24 cellular contexts compared by ENCODE assay signal in the genomic region with DNA sequence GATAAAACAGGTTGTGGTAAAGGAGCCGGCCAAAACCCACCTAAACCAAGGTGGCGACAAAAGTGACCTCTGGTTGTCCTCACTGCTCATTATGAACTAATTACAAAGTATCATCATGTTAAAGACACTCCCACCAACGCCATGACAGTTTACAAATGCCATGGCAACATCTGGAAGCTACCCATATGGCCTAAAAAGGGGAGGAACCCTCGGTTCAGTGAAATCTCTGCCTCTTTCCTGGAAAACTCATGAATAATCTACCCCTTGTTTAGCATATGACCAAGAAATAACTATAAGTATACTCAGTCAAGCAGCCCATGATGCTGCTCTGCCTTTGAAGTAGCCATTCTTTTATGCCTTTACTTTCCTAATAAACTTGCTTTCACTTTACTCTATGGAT.
"Had no signal": no experiment of that assay in that cellular context is flagged by ENCODE, and none has a peak within 500 bp of the region (broad histone marks: within the 10 kb centered on the region; RNA-seq: fewer than 3 reads in every experiment).

No MANE protein-coding gene starts in this region.

- H3K4me3 Mint-ChIP-seq: activated CD4-positive, alpha-beta memory T cell treated with anti-CD3 and anti-CD28 coated beads for 36 hours; activated CD4-positive, alpha-beta T cell treated with anti-CD3 and anti-CD28 coated beads for 36 hours; activated CD4-positive, alpha-beta T cell treated with anti-CD3 and anti-CD28 coated beads, Interleukin-2, amount 10 ng/mL, durations not matched to agents 24 days and 14 days; activated naive CD4-positive, alpha-beta T cell treated with anti-CD3 and anti-CD28 coated beads for 36 hours; activated naive CD4-positive, alpha-beta T cell treated with anti-CD3 and anti-CD28 coated beads, Interleukin-2, amount 50 U/mL, for 24 hours; activated naive CD8-positive, alpha-beta T cell treated with anti-CD3 and anti-CD28 coated beads for 36 hours; activated naive CD8-positive, alpha-beta T cell treated with anti-CD3 and anti-CD28 coated beads, Interleukin-2, amount 50 U/mL, for 24 hours; activated T-cell treated with anti-CD3 and anti-CD28 coated beads, Interleukin-2, amount 50 U/mL, for 4 hours had no signal

- H3K4me3 ChIP-seq: adrenal gland, body of pancreas had no signal

- H3K27me3 Mint-ChIP-seq: activated CD4-positive, alpha-beta memory T cell treated with anti-CD3 and anti-CD28 coated beads for 36 hours; activated CD4-positive, alpha-beta T cell treated with anti-CD3 and anti-CD28 coated beads for 36 hours; activated naive CD4-positive, alpha-beta T cell treated with anti-CD3 and anti-CD28 coated beads, Interleukin-2, amount 50 U/mL, for 24 hours; activated naive CD8-positive, alpha-beta T cell treated with anti-CD3 and anti-CD28 coated beads for 36 hours had no signal

- H3K4me1 Mint-ChIP-seq: activated CD4-positive, alpha-beta T cell treated with anti-CD3 and anti-CD28 coated beads for 36 hours; activated CD4-positive, alpha-beta T cell treated with anti-CD3 and anti-CD28 coated beads, Interleukin-2, amount 10 ng/mL, durations not matched to agents 24 days and 14 days; activated naive CD4-positive, alpha-beta T cell treated with anti-CD3 and anti-CD28 coated beads, Interleukin-2, amount 50 U/mL, for 24 hours had no signal

- DNase-seq: activated CD4-positive, alpha-beta memory T cell treated with anti-CD3 and anti-CD28 coated beads for 36 hours; activated CD4-positive, alpha-beta T cell treated with anti-CD3 and anti-CD28 coated beads for 36 hours; activated CD4-positive, alpha-beta T cell treated with anti-CD3 and anti-CD28 coated beads, Interleukin-2, amount 10 ng/mL, durations not matched to agents 24 days and 14 days; activated CD4-positive, CD25-positive, alpha-beta regulatory T cell; activated CD4-positive, CD25-positive, alpha-beta regulatory T cell treated with anti-CD3 and anti-CD28 coated beads, Interleukin-2, amount 50 U/mL, for 72 hours; activated CD8-positive, alpha-beta memory T cell treated with anti-CD3 and anti-CD28 coated beads for 24 hours; activated effector memory CD4-positive, alpha-beta T cell treated with anti-CD3 and anti-CD28 coated beads, Interleukin-2, amount 50 U/mL, for 16 hours; activated naive CD4-positive, alpha-beta T cell treated with anti-CD3 and anti-CD28 coated beads for 36 hours; activated naive CD8-positive, alpha-beta T cell treated with anti-CD3 and anti-CD28 coated beads for 36 hours; activated naive CD8-positive, alpha-beta T cell treated with anti-CD3 and anti-CD28 coated beads, Interleukin-2, amount 50 U/mL, for 24 hours; activated T-cell treated with anti-CD3 and anti-CD28 coated beads, Interleukin-2, amount 50 U/mL, for 4 hours; adrenal gland; amygdala; aorta; body of pancreas; caudate nucleus; cortex of kidney; dermis blood vessel endothelial cell; effector CD8-positive, alpha-beta T cell; foreskin fibroblast; T-helper 2 cell had no signal

- H3K9me3 ChIP-seq: adrenal gland, body of pancreas had no signal

- H3K36me3 Mint-ChIP-seq: activated CD4-positive, alpha-beta memory T cell treated with anti-CD3 and anti-CD28 coated beads for 36 hours; activated naive CD4-positive, alpha-beta T cell treated with anti-CD3 and anti-CD28 coated beads, Interleukin-2, amount 50 U/mL, for 24 hours; activated naive CD8-positive, alpha-beta T cell treated with anti-CD3 and anti-CD28 coated beads for 36 hours had no signal

- H3K27me3 ChIP-seq: adrenal gland, body of pancreas had no signal

- H3K4me1 ChIP-seq: adrenal gland, body of pancreas had no signal

- H3K36me3 ChIP-seq: adrenal gland had no signal

- H3K9me3 Mint-ChIP-seq: activated CD4-positive, alpha-beta memory T cell treated with anti-CD3 and anti-CD28 coated beads for 36 hours; activated CD4-positive, alpha-beta T cell treated with anti-CD3 and anti-CD28 coated beads, Interleukin-2, amount 10 ng/mL, durations not matched to agents 24 days and 14 days; activated naive CD4-positive, alpha-beta T cell treated with anti-CD3 and anti-CD28 coated beads for 36 hours; activated naive CD4-positive, alpha-beta T cell treated with anti-CD3 and anti-CD28 coated beads, Interleukin-2, amount 50 U/mL, for 24 hours; activated naive CD8-positive, alpha-beta T cell treated with anti-CD3 and anti-CD28 coated beads for 36 hours; activated naive CD8-positive, alpha-beta T cell treated with anti-CD3 and anti-CD28 coated beads, Interleukin-2, amount 50 U/mL, for 24 hours; activated T-cell treated with anti-CD3 and anti-CD28 coated beads, Interleukin-2, amount 50 U/mL, for 4 hours; activated T-helper 2 cell treated with anti-CD3 and anti-CD28 coated beads, Interferon-gamma antibody, Interleukin-2, Interleukin-4, amounts not matched to agents 10 μg/mL and 5 μg/mL and 100 μg/mL, durations not matched to agents 14 hours and 24 hours and 36 hours had no signal

- H3K27ac ChIP-seq: adrenal gland, body of pancreas, epithelial cell of prostate had no signal

- ATAC-seq: activated CD4-positive, alpha-beta T cell treated with anti-CD3 and anti-CD28 coated beads for 36 hours; activated naive CD8-positive, alpha-beta T cell treated with anti-CD3 and anti-CD28 coated beads, Interleukin-2, amount 50 U/mL, for 24 hours; activated T-cell treated with anti-CD3 and anti-CD28 coated beads, Interleukin-2, amount 50 U/mL, for 4 hours; body of pancreas had no signal

- H3K27ac Mint-ChIP-seq: activated CD4-positive, alpha-beta memory T cell treated with anti-CD3 and anti-CD28 coated beads for 36 hours; activated CD4-positive, alpha-beta T cell treated with anti-CD3 and anti-CD28 coated beads for 36 hours; activated CD4-positive, alpha-beta T cell treated with anti-CD3 and anti-CD28 coated beads, Interleukin-2, amount 10 ng/mL, durations not matched to agents 24 days and 14 days; activated naive CD4-positive, alpha-beta T cell treated with anti-CD3 and anti-CD28 coated beads for 36 hours; activated naive CD4-positive, alpha-beta T cell treated with anti-CD3 and anti-CD28 coated beads, Interleukin-2, amount 50 U/mL, for 24 hours; activated naive CD8-positive, alpha-beta T cell treated with anti-CD3 and anti-CD28 coated beads for 36 hours; activated naive CD8-positive, alpha-beta T cell treated with anti-CD3 and anti-CD28 coated beads, Interleukin-2, amount 50 U/mL, for 24 hours; activated T-helper 2 cell treated with anti-CD3 and anti-CD28 coated beads, Interferon-gamma antibody, Interleukin-2, Interleukin-4, amounts not matched to agents 10 μg/mL and 5 μg/mL and 100 μg/mL, durations not matched to agents 14 hours and 24 hours and 36 hours had no signal
